1 cellular context compared by ENCODE assay signal in genomic region chr2:87835389-87836107, GRCh38. TPM values are rescaled to one million over a fixed set of nuclear protein-coding genes. Genes with fewer than 3 reads are reported as not detected.
"Had no signal": no experiment of that assay in that cellular context is flagged by ENCODE, and none has a peak within 500 bp of the region (broad histone marks: within the 10 kb centered on the region; RNA-seq: fewer than 3 reads in every experiment).

No MANE protein-coding gene starts in this region.

RNA-seq across cellular contexts. Expression of gene RGPD2, which starts 10.0 kb away (rescaled TPM):
- total RNA-seq: MCF 10A had no signal
